In genomic region chr4:28010543-28011235, GRCh38 we compare ENCODE assay signal across 25 cellular contexts.
DNase-seq lines count a peak whose midpoint lies in the region; FAIRE-seq and TF ChIP-seq lines count a peak whose summit lies in the region.
"Had no signal": no experiment of that assay in that cellular context is flagged by ENCODE, and none has a peak within 500 bp of the region (broad histone marks: within the 10 kb centered on the region; RNA-seq: fewer than 3 reads in every experiment).

No MANE protein-coding gene starts in this region.

- no peak for FAIRE-seq in bronchial epithelial cell (lab: Jason Lieb, UNC)
- FAIRE-seq: GM12878, keratinocyte had no signal

- no peaks in the 10 kb centered on the region for H3K27me3 ChIP-seq in bronchial epithelial cell (ENCODE audit: control insufficient read depth, insufficient read depth, low read length)
- H3K27me3 ChIP-seq: colonic mucosa, esophagus muscularis mucosa, Peyer's patch had no signal

- H3K36me3 ChIP-seq in bronchial epithelial cell (ENCODE audit: control insufficient read depth, insufficient read depth, low read length) = no peaks in the 10 kb centered on the region
- H3K36me3 ChIP-seq: colonic mucosa, esophagus muscularis mucosa, lower lobe of right lung, Peyer's patch had no signal

- H3K4me3 ChIP-seq in AG10803 (ENCODE audit: low read length) (no peak overlapping the region), bronchial epithelial cell (ENCODE audit: low read depth, low read length) (no peak overlapping the region), foreskin fibroblast (ENCODE audit: low read depth in 1 of 2, low read length in 2 of 2) (no peak overlapping the region)
- H3K4me3 ChIP-seq: colonic mucosa, esophagus muscularis mucosa, GM12878, lower lobe of right lung, Peyer's patch had no signal

- TF ChIP-seq CTCF in AG10803 (conservative IDR thresholded peaks at IDR 0.05; ENCODE audit: low read length) (no peak), bronchial epithelial cell (IDR thresholded peaks at IDR 0.05; ENCODE audit: insufficient read depth, low read length, severe bottlenecking) (no peak), foreskin fibroblast (IDR thresholded peaks at IDR 0.05; ENCODE audit: low read depth, low read length) (no peak), GM10266 (IDR thresholded peaks at IDR 0.05; ENCODE audit: control insufficient read depth, insufficient read depth, low read depth, missing control alignments) (no peak)

- DNase-seq in AG10803 (ENCODE audit: low read depth) (peak; percentile 2), HCEC 1CT (peak; percentile 1), bronchial epithelial cell (ENCODE audit: low read depth) (peak; percentile 26), iris pigment epithelial cell (ENCODE audit: low read depth) (peak; percentile 22), T1000 (lab: John Stamatoyannopoulos, UW) (no peak), foreskin fibroblast (no peak), GM10266 (ENCODE audit: extremely low spot score) (no peak), MV-4-11 (lab: John Stamatoyannopoulos, UW) (no peak)
- DNase-seq: activated CD4-positive, alpha-beta T cell treated with anti-CD3 and anti-CD28 coated beads, Interleukin-2, amount 50 U/mL, for 48 hours; activated naive CD4-positive, alpha-beta T cell treated with anti-CD3 and anti-CD28 coated beads, Interleukin-2, amount 50 U/mL, for 16 hours; anterior cingulate cortex; colonic mucosa; DMS79; endodermal cell; GOT3; lower lobe of right lung; naive thymus-derived CD8-positive, alpha-beta T cell; NCI-H1092 treated with DMSO at 0.1 percent for 48 hours; NCI-H187 treated with DMSO at 0.1 percent for 48 hours; NCI-H524 treated with DMSO at 0.1 percent for 48 hours; Peyer's patch; T-cell had no signal

Comparison
In these comparisons a context has a peak if more than half of its experiments do, and no peak if none do; other contexts are left out.
1. DNase-seq: peak in AG10803 (single experiment), HCEC 1CT (single experiment), bronchial epithelial cell (single experiment) and iris pigment epithelial cell (single experiment); none in T1000 (single experiment), foreskin fibroblast (0 of 2), GM10266 (single experiment) and MV-4-11 (single experiment).